Comparison of ENCODE assay signal across 17 cellular contexts in the genomic region with DNA sequence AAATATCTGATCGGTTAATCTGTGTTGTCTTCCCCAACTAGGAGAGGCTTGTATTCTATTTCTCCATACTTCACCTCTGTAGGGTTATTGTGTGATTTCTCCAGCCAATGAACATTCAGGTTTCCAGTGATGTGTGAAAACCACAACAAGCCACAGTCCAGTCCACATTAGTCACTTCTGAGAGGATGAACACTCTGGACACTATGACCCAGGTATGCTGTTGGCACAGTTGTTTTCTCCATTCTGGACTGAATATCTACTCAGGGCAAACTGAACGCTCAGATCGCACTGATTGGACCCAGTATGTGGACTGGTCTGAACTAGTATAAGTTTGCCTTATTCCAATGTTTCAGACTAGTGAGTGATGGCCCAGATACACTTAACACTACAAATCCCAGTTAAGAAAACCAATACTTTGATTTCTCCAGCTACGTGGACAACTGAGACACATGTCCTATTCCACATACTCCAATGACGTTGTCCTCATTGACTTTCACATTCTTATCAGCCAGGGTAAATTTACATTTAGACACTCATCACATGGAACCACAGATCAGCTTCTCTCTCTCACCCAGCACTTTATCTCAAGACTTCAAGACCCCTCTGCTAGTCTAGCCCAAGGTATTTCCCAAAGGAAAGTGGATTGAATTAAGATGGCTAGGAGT.
"Had no signal": no experiment of that assay in that cellular context is flagged by ENCODE, and none has a peak within 500 bp of the region (broad histone marks: within the 10 kb centered on the region; RNA-seq: fewer than 3 reads in every experiment).

No MANE protein-coding gene starts in this region.

- H3K4me3 ChIP-seq: heart right ventricle, prostate gland, tibial artery had no signal

- H3K4me1 ChIP-seq: prostate gland, tibial artery had no signal

- DNase-seq: activated CD4-positive, alpha-beta T cell treated with anti-CD3 and anti-CD28 coated beads for 1 hour; activated CD8-positive, alpha-beta memory T cell treated with anti-CD3 and anti-CD28 coated beads for 24 hours; activated CD8-positive, alpha-beta memory T cell treated with anti-CD3 and anti-CD28 coated beads, Interleukin-2, amount 50 U/mL, for 4 hours; activated naive CD4-positive, alpha-beta T cell treated with Interleukin-2 at 50 U/mL for 16 hours; activated naive CD8-positive, alpha-beta T cell treated with anti-CD3 and anti-CD28 coated beads, Interleukin-2, amount 10 ng/mL, durations not matched to agents 7 days and 5 days; activated T-cell treated with anti-CD3 and anti-CD28 coated beads, Interleukin-2, amount 50 U/mL, for 48 hours; amniotic stem cell; erythroblast; foreskin fibroblast; heart right ventricle; naive thymus-derived CD8-positive, alpha-beta T cell; right cardiac atrium; stimulated activated CD4-positive, alpha-beta T cell treated with anti-CD3 and anti-CD28 coated beads, Interleukin-1b, Interleukin-23, amount 100 ng/mL, for 48 hours; substantia nigra; T-helper 1 cell; tibial artery had no signal

- H3K27me3 ChIP-seq: heart right ventricle, tibial artery had no signal

- ATAC-seq: heart right ventricle; naive thymus-derived CD8-positive, alpha-beta T cell; right cardiac atrium had no signal

- H3K9me3 ChIP-seq: prostate gland, tibial artery had no signal

- H3K36me3 ChIP-seq: heart right ventricle, prostate gland, tibial artery had no signal

- H3K27ac ChIP-seq: heart right ventricle, prostate gland, tibial artery had no signal
